13 cellular contexts compared by ENCODE assay signal in the genomic region with DNA sequence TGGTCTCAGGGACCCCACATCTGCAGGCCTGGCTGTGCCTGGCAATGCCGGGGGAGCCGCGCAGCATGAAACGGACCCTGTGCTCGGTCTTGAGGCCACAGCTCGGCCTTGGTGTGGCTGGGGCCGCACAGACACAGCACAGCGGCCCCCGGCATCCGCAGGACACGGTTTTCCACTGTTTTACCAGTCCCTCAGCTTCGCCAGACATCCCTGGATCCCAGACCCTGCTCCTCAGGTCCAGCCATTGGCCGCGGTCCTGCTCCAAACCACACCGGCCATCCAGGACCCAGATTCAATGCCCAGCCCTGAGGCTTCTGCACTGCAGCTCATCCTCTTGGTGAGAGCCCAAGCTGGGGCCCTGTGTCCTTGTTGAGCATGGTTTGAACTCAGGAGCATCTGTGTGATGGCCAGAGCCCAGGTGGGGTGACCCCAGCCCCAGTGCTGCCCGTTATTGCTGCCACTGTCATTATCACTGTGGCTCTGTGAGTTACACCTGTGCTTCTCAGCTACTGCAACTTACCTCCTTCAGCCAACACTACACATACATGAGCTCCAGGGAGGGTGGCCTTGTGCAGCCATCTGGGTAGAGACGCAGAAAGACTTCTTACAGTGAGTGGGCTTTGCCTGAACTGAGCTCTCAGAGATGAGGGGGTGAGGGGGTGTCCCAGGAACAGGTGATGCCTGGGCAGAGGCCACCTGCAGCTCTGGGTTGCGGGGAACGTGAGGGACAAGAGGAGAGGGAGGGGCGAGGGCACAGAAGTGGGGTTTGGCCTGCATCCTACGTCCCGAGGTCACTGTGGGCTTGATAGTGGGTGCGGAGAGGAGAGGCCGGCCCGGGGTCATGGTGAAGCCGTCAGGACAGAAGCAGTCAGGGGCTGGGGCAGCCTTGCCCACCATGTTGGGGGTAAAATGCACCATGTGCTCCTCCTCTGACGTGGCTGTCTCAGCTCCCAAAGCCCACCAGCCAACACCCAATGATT.
"Had no signal": no experiment of that assay in that cellular context is flagged by ENCODE, and none has a peak within 500 bp of the region (broad histone marks: within the 10 kb centered on the region; RNA-seq: fewer than 3 reads in every experiment).

No MANE protein-coding gene starts in this region.

- H3K36me3 Mint-ChIP-seq: activated naive CD4-positive, alpha-beta T cell treated with anti-CD3 and anti-CD28 coated beads, Interleukin-2, amount 50 U/mL, for 24 hours; stimulated activated naive B cell treated with anti-CD40 and anti-IgM and Interleukin-4, amounts not matched to agents 10 μg/mL and 1 μg/mL and 100 μg/mL, for 72 hours had no signal

- H3K4me3 Mint-ChIP-seq: activated naive CD4-positive, alpha-beta T cell treated with anti-CD3 and anti-CD28 coated beads, Interleukin-2, amount 50 U/mL, for 24 hours; effector memory CD8-positive, alpha-beta T cell; stimulated activated naive B cell treated with anti-CD40 and anti-IgM and Interleukin-4, amounts not matched to agents 10 μg/mL and 1 μg/mL and 100 μg/mL, for 72 hours; T-helper 1 cell treated with Interleukin-12 subunit alpha and Interleukin-12 subunit beta and Interleukin-4 antibody, amounts not matched to agents 30 μg/mL and 1 μg/mL, for 36 hours had no signal

- H3K4me3 ChIP-seq: pancreas, thyroid gland, uterus had no signal

- H3K9me3 Mint-ChIP-seq: activated naive CD4-positive, alpha-beta T cell treated with anti-CD3 and anti-CD28 coated beads, Interleukin-2, amount 50 U/mL, for 24 hours; effector memory CD8-positive, alpha-beta T cell; stimulated activated naive B cell treated with anti-CD40 and anti-IgM and Interleukin-4, amounts not matched to agents 10 μg/mL and 1 μg/mL and 100 μg/mL, for 72 hours; T-helper 1 cell treated with Interleukin-12 subunit alpha and Interleukin-12 subunit beta and Interleukin-4 antibody, amounts not matched to agents 30 μg/mL and 1 μg/mL, for 36 hours had no signal

- H3K27me3 Mint-ChIP-seq: activated naive CD4-positive, alpha-beta T cell treated with anti-CD3 and anti-CD28 coated beads, Interleukin-2, amount 50 U/mL, for 24 hours; stimulated activated naive B cell treated with anti-CD40 and anti-IgM and Interleukin-4, amounts not matched to agents 10 μg/mL and 1 μg/mL and 100 μg/mL, for 72 hours had no signal

- H3K4me1 Mint-ChIP-seq: activated naive CD4-positive, alpha-beta T cell treated with anti-CD3 and anti-CD28 coated beads, Interleukin-2, amount 50 U/mL, for 24 hours; stimulated activated naive B cell treated with anti-CD40 and anti-IgM and Interleukin-4, amounts not matched to agents 10 μg/mL and 1 μg/mL and 100 μg/mL, for 72 hours had no signal

- H3K27me3 ChIP-seq: pancreas, thyroid gland, uterus had no signal

- ATAC-seq: effector memory CD8-positive, alpha-beta T cell; pancreas; stimulated activated naive B cell treated with anti-CD40 and anti-IgM and Interleukin-4, amounts not matched to agents 10 μg/mL and 1 μg/mL and 100 μg/mL, for 72 hours had no signal

- H3K9me3 ChIP-seq: pancreas, thyroid gland, uterus had no signal

- H3K27ac Mint-ChIP-seq: activated naive CD4-positive, alpha-beta T cell treated with anti-CD3 and anti-CD28 coated beads, Interleukin-2, amount 50 U/mL, for 24 hours; effector memory CD8-positive, alpha-beta T cell; stimulated activated naive B cell treated with anti-CD40 and anti-IgM and Interleukin-4, amounts not matched to agents 10 μg/mL and 1 μg/mL and 100 μg/mL, for 72 hours; T-helper 1 cell treated with Interleukin-12 subunit alpha and Interleukin-12 subunit beta and Interleukin-4 antibody, amounts not matched to agents 30 μg/mL and 1 μg/mL, for 36 hours had no signal

- H3K36me3 ChIP-seq: pancreas, thyroid gland, uterus had no signal

- H3K27ac ChIP-seq: pancreas, thyroid gland, uterus had no signal

- DNase-seq: activated CD4-positive, alpha-beta T cell treated with anti-CD3 and anti-CD28 coated beads for 1 hour; activated CD8-positive, alpha-beta memory T cell treated with anti-CD3 and anti-CD28 coated beads for 24 hours; activated CD8-positive, alpha-beta memory T cell treated with anti-CD3 and anti-CD28 coated beads, Interleukin-2, amount 50 U/mL, for 48 hours; activated gamma-delta T cell; activated T-cell treated with anti-CD3 and anti-CD28 coated beads, Interleukin-2, amount 50 U/mL, for 48 hours; dermis blood vessel endothelial cell; effector memory CD8-positive, alpha-beta T cell; stimulated activated naive B cell treated with anti-CD40 and anti-IgM and Interleukin-4, amounts not matched to agents 10 μg/mL and 1 μg/mL and 100 μg/mL, for 72 hours; thyroid gland; uterus had no signal
